Comparison of ENCODE assay signal across 8 cellular contexts in genomic region chr19:17747205-17748098, GRCh38. TPM values are rescaled to one million over a fixed set of nuclear protein-coding genes. Genes with fewer than 3 reads are reported as not detected.
DNase-seq lines count a peak whose midpoint lies in the region; ATAC-seq and TF ChIP-seq lines count a peak whose summit lies in the region.

No MANE protein-coding gene starts in this region.

- H3K27me3 ChIP-seq in ovary (no peaks in the 10 kb centered on the region), thyroid gland (no peaks in the 10 kb centered on the region)

- TF ChIP-seq POLR2A in ovary (IDR thresholded peaks at IDR 0.05) (no peak), thyroid gland (IDR thresholded peaks at IDR 0.05) (no peak)

- H3K9me3 Mint-ChIP-seq in activated naive CD8-positive, alpha-beta T cell treated with anti-CD3 and anti-CD28 coated beads for 36 hours = no peaks in the 10 kb centered on the region

- H3K27me3 Mint-ChIP-seq in activated naive CD8-positive, alpha-beta T cell treated with anti-CD3 and anti-CD28 coated beads for 36 hours = no peaks in the 10 kb centered on the region

- peak; percentile 89 for DNase-seq in NCI-H1105 treated with DMSO at 0.1 percent for 48 hours (lab: John Stamatoyannopoulos, UW)
- DNase-seq in SKM-1 treated with dmso at 0.1 percent for 144 hours (lab: John Stamatoyannopoulos, UW; ENCODE audit: unreplicated experiment) = peak; percentile 91
- peak; percentile 96 for DNase-seq in activated naive CD8-positive, alpha-beta T cell treated with anti-CD3 and anti-CD28 coated beads for 36 hours
- DNase-seq in Right ventricle myocardium inferior (ENCODE audit: missing footprints) = peak; percentile 97
- peak; percentile 93 to 95 (median 94) for DNase-seq in ovary
- DNase-seq in thyroid gland = peak; percentile 77 to 79

- H3K36me3 ChIP-seq in ovary (no peaks in the 10 kb centered on the region), thyroid gland (no peaks in the 10 kb centered on the region)

- H3K9me3 ChIP-seq in ovary (no peaks in the 10 kb centered on the region), thyroid gland (no peaks in the 10 kb centered on the region)

- TF ChIP-seq CTCF in ovary (IDR thresholded peaks at IDR 0.05) (no peak), thyroid gland (IDR thresholded peaks at IDR 0.05) (no peak)

- H3K27ac ChIP-seq in ovary (no peak overlapping the region), thyroid gland (no peak overlapping the region)

- H3K4me3 Mint-ChIP-seq in activated naive CD8-positive, alpha-beta T cell treated with anti-CD3 and anti-CD28 coated beads for 36 hours = peak overlapping the region; percentile 74

- 4 to 6% (median 4%) methylated on average over 45 to 75 of the region's 75 CpGs for WGBS in ovary, 3 donors
- 11 to 14% methylated on average over 39 to 47 of the region's 75 CpGs for WGBS in thyroid gland, 2 donors

- peak overlapping the region; percentile 79 for H3K27ac Mint-ChIP-seq in activated naive CD8-positive, alpha-beta T cell treated with anti-CD3 and anti-CD28 coated beads for 36 hours

- intact Hi-C loops in Right ventricle myocardium inferior (cut with DNase I) = no loop called here
- intact Hi-C loops in ovary (cut with DNase I) = no loop called here
- intact Hi-C loops in thyroid gland (cut with DNase I) = no loop called here

- H3K4me1 Mint-ChIP-seq in activated naive CD8-positive, alpha-beta T cell treated with anti-CD3 and anti-CD28 coated beads for 36 hours = peaks cover 31% of the 10 kb centered on the region

- H3K4me1 ChIP-seq in ovary (ENCODE audit: insufficient read depth) (peaks cover 3% of the 10 kb centered on the region), thyroid gland (peaks cover 0 to 9% of the 10 kb centered on the region in 2 donors)

- ATAC-seq in HG02642 (IDR thresholded peaks at IDR 0.05; ENCODE audit: poor library complexity, unreplicated experiment) (peak; percentile 74), Right ventricle myocardium inferior (peak; percentile 96)

- H3K36me3 Mint-ChIP-seq in activated naive CD8-positive, alpha-beta T cell treated with anti-CD3 and anti-CD28 coated beads for 36 hours = peaks cover 8% of the 10 kb centered on the region

- no peak for TF ChIP-seq EP300 in ovary (IDR thresholded peaks at IDR 0.05)

- H3K4me3 ChIP-seq in GM08714 (ENCODE audit: low read length) (peak overlapping the region; percentile 68; the same call in 1 of the 2 replicates), ovary (peak overlapping the region; percentile 40), thyroid gland (replicated peaks in 1 of 3) (peak overlapping the region in 1 of 3 donors; percentile 30)

RNA-seq across cellular contexts. Expression of gene FCHO1, which starts 3.8 kb away (rescaled TPM):
- total RNA-seq in activated naive CD8-positive, alpha-beta T cell treated with anti-CD3 and anti-CD28 coated beads for 36 hours = 10 to 100 TPM; 35.8 to 38.7 TPM
- total RNA-seq in Right ventricle myocardium inferior (0.24 TPM), ovary (1 to 10 TPM; 1.7 to 4.3 (median 3.0) TPM), thyroid gland (1 to 10 TPM in 1 of 4 donors, under 1 TPM in 2, not detected in 1; 0.40 to 1.6 (median 0.67) TPM)
- polyA plus RNA-seq in ovary = 1 to 10 TPM in 1 of 2 donors, under 1 TPM in 1; 0.95 to 2.0 TPM

RNA-seq across cellular contexts. Expression of gene MAP1S, which starts 28.2 kb away (rescaled TPM):
- 10 to 100 TPM; 61.0 to 62.2 TPM for total RNA-seq in activated naive CD8-positive, alpha-beta T cell treated with anti-CD3 and anti-CD28 coated beads for 36 hours
- total RNA-seq in Right ventricle myocardium inferior (26.0 TPM), ovary (10 to 100 TPM; 25.4 to 76.8 (median 69.3) TPM), thyroid gland (10 to 100 TPM; 17.9 to 35.5 (median 27.9) TPM)
- 10 to 100 TPM in 1 of 2 donors, 1 to 10 TPM in 1; 5.0 to 24.5 TPM for polyA plus RNA-seq in ovary

RNA-seq across cellular contexts. Expression of gene B3GNT3, which starts 47.5 kb away (rescaled TPM):
- not detected for total RNA-seq in activated naive CD8-positive, alpha-beta T cell treated with anti-CD3 and anti-CD28 coated beads for 36 hours
- total RNA-seq in Right ventricle myocardium inferior = not detected
- total RNA-seq in ovary = under 1 TPM in 5 of 7 donors, not detected in 2; 0.34 to 0.79 (median 0.51) TPM
- polyA plus RNA-seq in ovary = under 1 TPM; 0.25 to 0.28 TPM
- total RNA-seq in thyroid gland = 1 to 10 TPM in 1 of 4 donors, under 1 TPM in 1, not detected in 2; 0.78 to 1.3 TPM

RNA-seq across cellular contexts. Expression of gene UNC13A, which starts 59.3 kb away (rescaled TPM):
- under 1 TPM in 1 of 2 experiments, not detected in 1; 0.08 TPM for total RNA-seq in activated naive CD8-positive, alpha-beta T cell treated with anti-CD3 and anti-CD28 coated beads for 36 hours
- total RNA-seq in Right ventricle myocardium inferior (0.03 TPM), ovary (under 1 TPM; 0.08 to 0.32 (median 0.12) TPM), thyroid gland (1 to 10 TPM in 1 of 4 donors, under 1 TPM in 3; under 0.01 to 2.7 (median 0.21) TPM)
- polyA plus RNA-seq in ovary = under 1 TPM; 0.24 to 0.38 TPM

Comparison
In these comparisons a context has a peak if more than half of its experiments do, and no peak if none do; other contexts are left out.
1. RNA of gene FCHO1, which starts 3.8 kb away (total RNA-seq): 35.8 to 38.7 TPM in activated naive CD8-positive, alpha-beta T cell treated with anti-CD3 and anti-CD28 coated beads for 36 hours; 1.7 to 4.3 TPM in ovary, 0.40 to 1.6 TPM in thyroid gland and 0.24 TPM in Right ventricle myocardium inferior (single experiment); every median in the first group is over 4 times any median in the second.
2. Peak in every context shown above with its lines, with median percentiles within 50 percentile points of each other: DNase-seq.